In the genomic region with DNA sequence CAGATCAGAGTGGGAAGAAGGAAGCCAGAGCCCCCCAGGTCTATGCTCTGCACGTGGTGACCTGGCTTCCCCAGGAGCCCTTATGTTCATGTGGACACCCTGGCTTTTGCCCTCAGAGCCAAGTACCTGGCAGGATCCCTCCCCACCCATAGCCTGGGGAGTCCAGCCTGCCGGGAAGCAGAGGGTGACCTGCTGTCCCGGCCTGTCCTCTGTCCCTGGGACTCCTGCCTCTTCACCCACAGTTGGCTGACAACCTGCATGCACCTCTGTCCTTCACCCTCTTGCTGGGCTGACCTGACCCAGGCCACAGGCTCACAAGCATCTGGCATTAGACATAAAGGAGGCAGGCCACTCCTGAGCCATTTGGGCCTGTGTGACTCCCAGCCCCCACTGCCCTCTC, we compare ENCODE assay signal across 21 cellular contexts.
DNase-seq lines count a peak whose midpoint lies in the region; ATAC-seq, FAIRE-seq and TF ChIP-seq lines count a peak whose summit lies in the region.
"Had no signal": no experiment of that assay in that cellular context is flagged by ENCODE, and none has a peak within 500 bp of the region (broad histone marks: within the 10 kb centered on the region; RNA-seq: fewer than 3 reads in every experiment).

No MANE protein-coding gene starts in this region.

- H3K4me1 ChIP-seq in NT2/D1 (ENCODE audit: insufficient read depth, insufficient read length) (peaks cover 48% of the 10 kb centered on the region), H1 (replicated peaks in 1 of 4; ENCODE audit: control insufficient read depth in 3 of 4, insufficient read depth in 4 of 4, low read length in 3 of 4) (peaks cover 3 to 26% (median 18%) of the 10 kb centered on the region in 4 experiments), transverse colon (peaks cover 4 to 43% (median 32%) of the 10 kb centered on the region in 4 donors), mesendoderm (ENCODE audit: control insufficient read depth, low read depth, low read length) (peaks cover 8% of the 10 kb centered on the region)
- H3K4me1 ChIP-seq: BE2C had no signal

- no peak overlapping the region for H2AFZ ChIP-seq in H1 (ENCODE audit: low read length)

- H3K9me3 Mint-ChIP-seq in nephron progenitor cell: no peaks in the 10 kb centered on the region

- peak overlapping the region; percentile 68 for H4K91ac ChIP-seq in H1 (replicated peaks; ENCODE audit: insufficient read length, low read length)

- H2BK5ac ChIP-seq in H1 (ENCODE audit: low read depth, low read length) (0 out of 2 replicates have a peak overlapping the region, but pooled peaks have one; percentile 12), mesendoderm (ENCODE audit: low read length) (no peak overlapping the region)

- no peaks in the 10 kb centered on the region for H4K20me1 ChIP-seq in H1 (replicated peaks in 1 of 2; ENCODE audit: control insufficient read depth in 1 of 2, insufficient read depth in 2 of 2, low read length in 2 of 2)

- H2BK120ac ChIP-seq in H1 (replicated peaks; ENCODE audit: low read depth, low read length) (no peak overlapping the region), mesendoderm (ENCODE audit: low read depth, low read length) (no peak overlapping the region)

- H3K79me1 ChIP-seq in H1 (ENCODE audit: low read depth, low read length) (no peaks in the 10 kb centered on the region), mesendoderm (ENCODE audit: low read length) (no peaks in the 10 kb centered on the region)

- CTCF ChIA-PET in H1 (lab: Charles Lee; ENCODE audit: partially characterized antibody): interaction anchor here (0.8 to 10.6 kb wide), 3 partner anchors 9 to 127 kb away, joined by 3 to 221 read pairs (median 3); no protein-coding TSS in a partner anchor

- H3K79me2 ChIP-seq in H1 (ENCODE audit: control insufficient read depth in 1 of 2, insufficient read depth in 2 of 2, low read length in 2 of 2) (no peaks in the 10 kb centered on the region), mesendoderm (ENCODE audit: control insufficient read depth, insufficient read depth, low read length) (no peaks in the 10 kb centered on the region)

- H3K14ac ChIP-seq in H1 (ENCODE audit: insufficient read length): no peak overlapping the region

- H3K18ac ChIP-seq in H1 (ENCODE audit: extremely low read depth, low read length) (no peak overlapping the region), mesendoderm (ENCODE audit: low read length) (no peak overlapping the region)

- peak overlapping the region; percentile 39 for H3K27ac Mint-ChIP-seq in nephron progenitor cell

- no peak overlapping the region for H4K5ac ChIP-seq in H1 (ENCODE audit: insufficient read length, low read depth, low read length)
- H4K5ac ChIP-seq in mesendoderm (ENCODE audit: low read length): no peak overlapping the region

- H2BK15ac ChIP-seq in H1 (ENCODE audit: low read length) (no peak overlapping the region; the same call in 1 of the 2 replicates), mesendoderm (replicated peaks; ENCODE audit: low read depth) (no peak overlapping the region)

- WGBS in H1 (ENCODE audit: extremely low coverage in 1 of 2, insufficient coverage in 1 of 2, insufficient read length in 1 of 2, insufficient replicate concordance in 2 of 2, low coverage in 1 of 2, low lambda C conversion rate in 2 of 2, missing lambda C conversion rate in 1 of 2), 2 experiments: 91% methylated on average over 3 of the region's 3 CpGs; no CpG with 5 or more reads in 1 of the 2 experiments
- 50 to 66% methylated on average over 1 to 3 of the region's 3 CpGs for WGBS in transverse colon (ENCODE audit: low coverage in 1 of 2), 2 donors
- no CpG with 5 or more reads among the region's 3 CpGs for WGBS in mesendoderm (ENCODE audit: extremely low coverage, insufficient coverage, low lambda C conversion rate)

- no peaks in the 10 kb centered on the region for H3K36me3 Mint-ChIP-seq in nephron progenitor cell (ENCODE audit: low read depth)

- H3K9me3 ChIP-seq in NT2/D1 (ENCODE audit: insufficient read depth, low read length): no peaks in the 10 kb centered on the region
- no peaks in the 10 kb centered on the region for H3K9me3 ChIP-seq in H1 (ENCODE audit: insufficient read depth in 2 of 2, low read depth in 1 of 2, low read length in 1 of 2)
- no peaks in the 10 kb centered on the region for H3K9me3 ChIP-seq in transverse colon
- H3K9me3 ChIP-seq: BE2C, HAP-1 had no signal

- no peak overlapping the region for H3K27ac ChIP-seq in H1 (ENCODE audit: low read depth, low read length)
- peak overlapping the region; percentile 89 to 94 (median 90) for H3K27ac ChIP-seq in transverse colon
- H3K27ac ChIP-seq in mesendoderm (ENCODE audit: low read depth, low read length): no peak overlapping the region

- peak overlapping the region; percentile 87 for H2BK20ac ChIP-seq in H1 (ENCODE audit: low read length)

- H3K4me3 ChIP-seq in NT2/D1 (ENCODE audit: insufficient read length, low read depth) (no peak overlapping the region), H1 (ENCODE audit: extremely low read depth in 1 of 4, insufficient read depth in 2 of 4, low read depth in 3 of 4, low read length in 4 of 4) (no peak overlapping the region), transverse colon (no peak overlapping the region), mesendoderm (ENCODE audit: low read length) (no peak overlapping the region)
- H3K4me3 ChIP-seq: HAP-1 had no signal

- H3K56ac ChIP-seq in H1 (replicated peaks; ENCODE audit: insufficient read length, low read depth, low read length) (no peak overlapping the region), mesendoderm (ENCODE audit: low read length) (no peak overlapping the region)

- no peak for TF ChIP-seq CTCF in H1 (IDR thresholded peaks at IDR 0.05; ENCODE audit: control extremely low read depth in 1 of 3, insufficient read depth in 1 of 3, low read depth in 1 of 3, low read length in 3 of 3)
- TF ChIP-seq CTCF in nephron progenitor cell (IDR thresholded peaks at IDR 0.05): no peak
- no peak for TF ChIP-seq CTCF in transverse colon (IDR thresholded peaks at IDR 0.05)

- H3K36me3 ChIP-seq in NT2/D1 (ENCODE audit: insufficient read depth, insufficient read length, low read length) (no peaks in the 10 kb centered on the region), H1 (ENCODE audit: control insufficient read depth in 2 of 4, insufficient read depth in 4 of 4, low read length in 3 of 4) (no peaks in the 10 kb centered on the region), transverse colon (no peaks in the 10 kb centered on the region), mesendoderm (ENCODE audit: control insufficient read depth, insufficient read depth, low read length) (no peaks in the 10 kb centered on the region)
- H3K36me3 ChIP-seq: BE2C, HAP-1 had no signal

- H3K9ac ChIP-seq in NT2/D1 (ENCODE audit: insufficient read length, low read depth) (peak overlapping the region; percentile 39), H1 (replicated peaks in 1 of 4; ENCODE audit: extremely low read depth in 1 of 4, low read depth in 3 of 4, low read length in 3 of 4) (no peak overlapping the region), mesendoderm (ENCODE audit: low read length) (no peak overlapping the region)

- peaks cover 48% of the 10 kb centered on the region for H3K4me1 Mint-ChIP-seq in nephron progenitor cell

- DNase-seq in NT2/D1 (ENCODE audit: low read depth, low spot score) (no peak), H1 (ENCODE audit: low read depth in 1 of 2, low spot score in 2 of 2) (no peak), nephron progenitor cell (no peak), transverse colon (no peak), nucleus accumbens (lab: John Stamatoyannopoulos, UW) (no peak), mesendoderm (no peak)
- DNase-seq: BE2C, DMS53, GDM1, KBM-7, MM.1S, NCI-H1048, NCI-H1417 treated with DMSO at 0.1 percent for 48 hours, NCI-H187, NCI-H446, NCI-H526, SHP77 had no signal

- no peak for FAIRE-seq in H1 (lab: Jason Lieb, UNC)
- FAIRE-seq: D721Med, GM19239 had no signal

- H3K27me3 ChIP-seq in NT2/D1 (ENCODE audit: insufficient read depth, insufficient read length): no peaks in the 10 kb centered on the region
- no peaks in the 10 kb centered on the region; a peak in 1 of 7 replicates for H3K27me3 ChIP-seq in H1 (replicated peaks in 1 of 4; ENCODE audit: control insufficient read depth in 3 of 4, extremely low read depth in 1 of 4, insufficient read depth in 3 of 4, low read length in 3 of 4)
- no peaks in the 10 kb centered on the region for H3K27me3 ChIP-seq in transverse colon
- H3K27me3 ChIP-seq in mesendoderm (ENCODE audit: insufficient read depth, low read length, poor library complexity): no peaks in the 10 kb centered on the region
- H3K27me3 ChIP-seq: BE2C had no signal

- TF ChIP-seq POLR2A in H1 (IDR thresholded peaks at IDR 0.05; ENCODE audit: control extremely low read depth in 1 of 2, low read depth in 2 of 2, low read length in 2 of 2): no peak
- TF ChIP-seq POLR2A in transverse colon (IDR thresholded peaks at IDR 0.05): no peak

- peaks cover 1% of the 10 kb centered on the region for H3K27me3 Mint-ChIP-seq in nephron progenitor cell (ENCODE audit: low read depth, poor library complexity)

- no peak for TF ChIP-seq RAD21 in H1 (IDR thresholded peaks at IDR 0.05 in 1 of 2, conservative IDR thresholded peaks at IDR 0.05 in 1 of 2; ENCODE audit: low read depth in 2 of 2, low read length in 2 of 2)

- ATAC-seq in GM19467 (IDR thresholded peaks at IDR 0.05; ENCODE audit: unreplicated experiment): no peak

- no peaks in the 10 kb centered on the region for H3K23me2 ChIP-seq in H1 (ENCODE audit: low read depth, low read length)

- H3K4ac ChIP-seq in H1 (replicated peaks; ENCODE audit: insufficient read length, low read depth, low read length): no peak overlapping the region
- H3K4ac ChIP-seq in mesendoderm (ENCODE audit: low read depth, low read length): no peak overlapping the region

- H3K4me2 ChIP-seq in H1 (ENCODE audit: insufficient read depth in 1 of 2, low read depth in 2 of 2, low read length in 2 of 2) (no peak overlapping the region), mesendoderm (ENCODE audit: low read length) (no peak overlapping the region)

- H4K8ac ChIP-seq in H1 (ENCODE audit: extremely low read depth, insufficient read depth, low read length): no peak overlapping the region
- H4K8ac ChIP-seq in mesendoderm (ENCODE audit: low read depth, low read length): no peak overlapping the region

- POLR2A ChIA-PET in H1 (lab: Charles Lee; ENCODE audit: partially characterized antibody): no interaction called here

- H2AK5ac ChIP-seq in H1 (ENCODE audit: low read depth, low read length) (no peak overlapping the region), mesendoderm (ENCODE audit: low read length) (no peak overlapping the region)

- peak overlapping the region; percentile 77; the same call in 1 of the 2 replicates for H2BK12ac ChIP-seq in H1 (ENCODE audit: low read depth, low read length)

- no peak for TF ChIP-seq EP300 in H1 (IDR thresholded peaks at IDR 0.05; ENCODE audit: borderline replicate concordance in 1 of 2, low read depth in 2 of 2, low read length in 2 of 2)
- TF ChIP-seq EP300 in transverse colon (IDR thresholded peaks at IDR 0.05; ENCODE audit: low read depth): no peak

- in situ Hi-C loops in transverse colon (cut with MboI; ENCODE audit: low pct_ligation_motif_present in 1 of 4, low pct_unique_long_range_greater_than_20kb in 1 of 4, low sequenced_read_pairs in 3 of 4): loop anchor here in 1 of 4 donors (25.0 kb wide), 1 partner anchor 124 kb away; no protein-coding TSS in a partner anchor

- intact Hi-C loops in transverse colon (cut with DNase I; ENCODE audit: low total_unique reads): no loop called here

- H3K4me3 Mint-ChIP-seq in nephron progenitor cell: no peak overlapping the region

- H3K23ac ChIP-seq in H1 (ENCODE audit: insufficient read length): no peak overlapping the region
- H3K23ac ChIP-seq in mesendoderm (ENCODE audit: low read length): no peak overlapping the region

Comparison
In these comparisons a context has a peak if more than half of its experiments do, and no peak if none do; other contexts are left out.
1. H3K27ac ChIP-seq: peak in transverse colon (4 of 4); none in H1 (single experiment) and mesendoderm (single experiment).